Comparison of ENCODE assay signal across 1 cellular context in genomic region chr11:66315921-66316811, GRCh38.
TF ChIP-seq lines count a peak whose summit lies in the region.

No MANE protein-coding gene starts in this region.

TF ChIP-seq in SK-N-SH, 30 proteins besides CTCF, POLR2A, EP300 and RAD21:
- TF ChIP-seq USF2 (IDR thresholded peaks at IDR 0.05; ENCODE audit: borderline replicate concordance, low read depth, low read length) (no peak), JUND (IDR thresholded peaks at IDR 0.05) (no peak), ELF1 (IDR thresholded peaks at IDR 0.05) (no peak), FOXJ3 (CRISPR knock-in tag; IDR thresholded peaks at IDR 0.05) (no peak), TEAD4 (IDR thresholded peaks at IDR 0.05; ENCODE audit: borderline replicate concordance, insufficient read depth) (no peak), RXRA (IDR thresholded peaks at IDR 0.05; ENCODE audit: borderline replicate concordance, low read depth) (no peak), POLR2AphosphoS5 (IDR thresholded peaks at IDR 0.05; ENCODE audit: low read depth, low read length) (no peak), CHD2 (IDR thresholded peaks at IDR 0.05; ENCODE audit: low read length, partially characterized antibody) (no peak), RFX5 (IDR thresholded peaks at IDR 0.05; ENCODE audit: low read length) (no peak), SMC3 (IDR thresholded peaks at IDR 0.05; ENCODE audit: low read depth, low read length) (no peak), MEF2A (IDR thresholded peaks at IDR 0.05; ENCODE audit: borderline replicate concordance, low read depth) (no peak)
- TF ChIP-seq, protein P1, sequence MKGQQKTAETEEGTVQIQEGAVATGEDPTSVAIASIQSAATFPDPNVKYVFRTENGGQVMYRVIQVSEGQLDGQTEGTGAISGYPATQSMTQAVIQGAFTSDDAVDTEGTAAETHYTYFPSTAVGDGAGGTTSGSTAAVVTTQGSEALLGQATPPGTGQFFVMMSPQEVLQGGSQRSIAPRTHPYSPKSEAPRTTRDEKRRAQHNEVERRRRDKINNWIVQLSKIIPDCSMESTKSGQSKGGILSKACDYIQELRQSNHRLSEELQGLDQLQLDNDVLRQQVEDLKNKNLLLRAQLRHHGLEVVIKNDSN (IDR thresholded peaks at IDR 0.05; ENCODE audit: borderline replicate concordance, low read depth), result no peak
- TF ChIP-seq, protein P2, sequence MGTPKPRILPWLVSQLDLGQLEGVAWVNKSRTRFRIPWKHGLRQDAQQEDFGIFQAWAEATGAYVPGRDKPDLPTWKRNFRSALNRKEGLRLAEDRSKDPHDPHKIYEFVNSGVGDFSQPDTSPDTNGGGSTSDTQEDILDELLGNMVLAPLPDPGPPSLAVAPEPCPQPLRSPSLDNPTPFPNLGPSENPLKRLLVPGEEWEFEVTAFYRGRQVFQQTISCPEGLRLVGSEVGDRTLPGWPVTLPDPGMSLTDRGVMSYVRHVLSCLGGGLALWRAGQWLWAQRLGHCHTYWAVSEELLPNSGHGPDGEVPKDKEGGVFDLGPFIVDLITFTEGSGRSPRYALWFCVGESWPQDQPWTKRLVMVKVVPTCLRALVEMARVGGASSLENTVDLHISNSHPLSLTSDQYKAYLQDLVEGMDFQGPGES (IDR thresholded peaks at IDR 0.05; ENCODE audit: low read depth, low read length), result no peak
